ENCODE assay signal across 8 cellular contexts in the genomic region with DNA sequence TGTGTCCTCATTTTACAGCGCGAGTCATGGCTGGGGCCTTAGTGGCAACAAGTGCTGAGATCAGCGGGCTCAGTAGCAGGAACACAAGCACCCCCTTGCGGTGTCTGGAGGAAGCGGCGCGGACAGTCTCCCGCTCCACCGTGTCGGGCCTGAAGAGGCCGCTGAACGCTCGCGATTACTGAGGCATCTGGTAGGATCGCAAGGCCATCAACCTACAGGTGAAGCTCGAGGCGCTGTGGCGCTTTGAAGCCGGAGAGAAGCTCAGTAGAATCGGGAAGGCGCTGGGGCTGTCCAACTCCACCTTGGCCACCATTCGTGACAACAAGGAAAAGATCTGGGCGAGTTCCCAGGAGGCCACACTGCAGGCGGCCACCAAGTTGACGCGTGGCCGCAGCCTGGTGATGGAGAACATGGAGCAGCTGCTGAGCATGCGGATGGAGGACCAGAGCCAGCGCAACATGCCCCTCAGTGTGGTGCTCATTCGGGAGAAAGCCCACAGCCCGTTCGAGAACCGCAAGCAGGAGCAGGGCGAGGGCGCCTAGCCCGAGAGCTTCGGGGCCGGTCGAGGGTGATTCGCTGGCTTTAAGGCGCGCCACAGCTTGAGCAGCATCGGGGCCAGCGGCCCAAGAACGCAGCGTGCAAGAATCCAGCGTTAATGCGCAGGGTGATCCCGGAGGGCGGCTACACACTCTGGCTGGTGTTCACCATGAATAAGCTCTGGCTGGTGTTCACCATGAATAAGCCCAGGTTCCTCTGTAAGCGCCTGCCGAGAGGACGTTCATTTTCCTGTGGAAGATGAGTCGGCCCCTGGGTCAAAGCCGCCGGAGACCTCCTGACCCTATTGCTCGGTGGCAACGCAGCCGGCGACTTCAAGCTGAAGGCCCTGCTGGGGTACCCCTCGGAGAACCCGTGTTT. TPM values are rescaled to one million over a fixed set of nuclear protein-coding genes. Genes with fewer than 3 reads are reported as not detected.
DNase-seq lines count a peak whose midpoint lies in the region; ATAC-seq and TF ChIP-seq lines count a peak whose summit lies in the region.

No MANE protein-coding gene starts in this region.

- H3K27ac ChIP-seq in psoas muscle (peak overlapping the region; percentile 74), uterus (peak overlapping the region; percentile 49 to 57)

- TF ChIP-seq POLR2A in uterus (IDR thresholded peaks at IDR 0.05): peak in 1 of 2 donors; percentile 18

- H3K9me3 ChIP-seq in psoas muscle (no peaks in the 10 kb centered on the region), uterus (no peaks in the 10 kb centered on the region)

- H3K36me3 ChIP-seq in psoas muscle (ENCODE audit: insufficient read depth in 1 of 2, low read depth in 1 of 2): peaks cover 0 to 31% of the 10 kb centered on the region in 2 donors
- no peaks in the 10 kb centered on the region for H3K36me3 ChIP-seq in uterus

- H3K4me1 ChIP-seq in psoas muscle (peaks cover 9% of the 10 kb centered on the region), uterus (peaks cover 0 to 4% of the 10 kb centered on the region in 2 donors)

- ATAC-seq in GM18909 (IDR thresholded peaks at IDR 0.05; ENCODE audit: poor library complexity, unreplicated experiment) (peak; percentile 42), Right ventricle myocardium superior (ENCODE audit: poor library complexity) (peak; percentile 94), psoas muscle (peak; percentile 93 to 98 (median 96))

- DNase-seq in LHCN-M2 (ENCODE audit: low read depth) (peak; percentile 89), Right ventricle myocardium superior (peak; percentile 93), psoas muscle (peak; percentile 87 to 93), uterus (peak; percentile 86 to 87), A172 (ENCODE audit: low spot score) (no peak), NCI-H82 treated with DMSO at 0.1 percent for 48 hours (lab: John Stamatoyannopoulos, UW; ENCODE audit: unreplicated experiment) (no peak)
- DNase-seq in activated effector memory CD4-positive, alpha-beta T cell treated with anti-CD3 and anti-CD28 coated beads, Interleukin-2, amount 50 U/mL, for 16 hours: peak; percentile 95

- peak overlapping the region; percentile 13 for H3K4me3 ChIP-seq in psoas muscle
- no peak overlapping the region for H3K4me3 ChIP-seq in uterus

- 67 to 69% (median 69%) methylated on average over 62 of the region's 62 CpGs for WGBS in psoas muscle, 3 donors

- TF ChIP-seq CTCF in psoas muscle (IDR thresholded peaks at IDR 0.05) (peak; percentile 91), uterus (IDR thresholded peaks at IDR 0.05) (peak; percentile 75 to 94 (median 88))

- intact Hi-C loops in Right ventricle myocardium superior (cut with DNase I): no loop called here
- intact Hi-C loops in psoas muscle (cut with DNase I): no loop called here
- intact Hi-C loops in uterus (cut with DNase I; ENCODE audit: low total_unique reads): no loop called here

- H3K27me3 ChIP-seq in psoas muscle (ENCODE audit: insufficient read depth in 3 of 3, low read length in 2 of 3) (no peaks in the 10 kb centered on the region), uterus (no peaks in the 10 kb centered on the region)

RNA-seq across cellular contexts. Expression of a gene that starts 8.3 kb away (rescaled TPM):
- 13.1 and 16.5 TPM in 2 replicates for total RNA-seq in LHCN-M2 (2014; rRNA removed)
- 5.8 TPM for polyA plus RNA-seq in LHCN-M2 (2012)
- total RNA-seq in Right ventricle myocardium superior: 9.2 TPM
- 10 to 100 TPM in 2 of 4 donors, 1 to 10 TPM in 2; 8.2 to 13.0 (median 11.1) TPM for total RNA-seq in psoas muscle
- 10 to 100 TPM in 1 of 3 donors, 1 to 10 TPM in 2; 5.0 to 12.5 (median 8.2) TPM for polyA plus RNA-seq in psoas muscle
- 10 to 100 TPM; 26.5 to 41.5 (median 30.0) TPM for total RNA-seq in uterus
- 17.4 and 17.8 TPM in 2 replicates for total RNA-seq in A172 (2014; rRNA removed; shearing (Covaris generic))

RNA-seq across cellular contexts. Expression of a gene that starts 23.1 kb away (rescaled TPM):
- 66.9 and 73.9 TPM in 2 replicates for total RNA-seq in LHCN-M2 (2014; rRNA removed)
- polyA plus RNA-seq in LHCN-M2 (2012): 118 TPM
- total RNA-seq in Right ventricle myocardium superior: 116 TPM
- 100 to 1,000 TPM in 3 of 4 donors, 10 to 100 TPM in 1; 95.4 to 146 (median 125) TPM for total RNA-seq in psoas muscle
- 100 to 1,000 TPM in 2 of 3 donors, 10 to 100 TPM in 1; 86.8 to 146 (median 145) TPM for polyA plus RNA-seq in psoas muscle
- total RNA-seq in uterus: 10 to 100 TPM in 3 of 4 donors, 1 to 10 TPM in 1; 6.1 to 63.7 (median 24.9) TPM
- 141 and 145 TPM in 2 replicates for total RNA-seq in A172 (2014; rRNA removed; shearing (Covaris generic))

RNA-seq across cellular contexts. Expression of a gene that starts 26.6 kb away (rescaled TPM):
- total RNA-seq in LHCN-M2 (2014; rRNA removed) (84.8 and 125 TPM in 2 replicates), Right ventricle myocardium superior (115 TPM), psoas muscle (100 to 1,000 TPM in 2 of 4 donors, 10 to 100 TPM in 2; 96.5 to 126 (median 103) TPM), uterus (10 to 100 TPM; 30.9 to 77.8 (median 56.0) TPM)
- polyA plus RNA-seq in LHCN-M2 (2012): 235 TPM
- polyA plus RNA-seq in psoas muscle: 100 to 1,000 TPM; 149 to 184 (median 157) TPM
- 32.1 and 48.2 TPM in 2 replicates for total RNA-seq in A172 (2014; rRNA removed; shearing (Covaris generic))

RNA-seq across cellular contexts. Expression of a gene that starts 37.6 kb away (rescaled TPM):
- total RNA-seq in LHCN-M2 (2014; rRNA removed) (413 and 418 TPM in 2 replicates), Right ventricle myocardium superior (132 TPM), psoas muscle (100 to 1,000 TPM; 165 to 212 (median 197) TPM), uterus (100 to 1,000 TPM; 192 to 322 (median 280) TPM)
- 473 TPM for polyA plus RNA-seq in LHCN-M2 (2012)
- polyA plus RNA-seq in psoas muscle: 100 to 1,000 TPM; 141 to 154 (median 147) TPM
- total RNA-seq in A172 (2014; rRNA removed; shearing (Covaris generic)): 545 and 619 TPM in 2 replicates

Comparison
In these comparisons a context has a peak if more than half of its experiments do, and no peak if none do; other contexts are left out.
1. ATAC-seq: peak in every context shown above with its lines; median percentile 96 in psoas muscle; 94 in Right ventricle myocardium superior; 42 in GM18909.
2. DNase-seq: peak in LHCN-M2 (single experiment), activated effector memory CD4-positive, alpha-beta T cell treated with anti-CD3 and anti-CD28 coated beads, Interleukin-2, amount 50 U/mL, for 16 hours (single experiment), Right ventricle myocardium superior (single experiment), psoas muscle (2 of 2) and uterus (2 of 2); none in A172 (single experiment) and NCI-H82 treated with DMSO at 0.1 percent for 48 hours (single experiment).